8 cellular contexts compared by ENCODE assay signal in genomic region chr9:4792054-4792571, GRCh38. TPM values are rescaled to one million over a fixed set of nuclear protein-coding genes. Genes with fewer than 3 reads are reported as not detected.
A peak's percentile ranks its signal among the peaks of the same experiment; 100 is the strongest.
DNase-seq lines count a peak whose midpoint lies in the region; ATAC-seq and TF ChIP-seq lines count a peak whose summit lies in the region.

No MANE protein-coding gene starts in this region.

- no peaks in the 10 kb centered on the region for H3K36me3 ChIP-seq in KOPT-K1 (ENCODE audit: insufficient read depth, low read length)
- H3K36me3 ChIP-seq in aorta (ENCODE audit: control insufficient read depth in 1 of 2, insufficient read depth in 2 of 2, low read length in 1 of 2), result no peaks in the 10 kb centered on the region

- intact Hi-C loops in Calu3 (cut with micrococcal nuclease; ENCODE audit: unreplicated experiment) (no loop called here), MCF 10A (cut with micrococcal nuclease) (loop anchor here (1.0 to 5.0 kb wide), 2 partner anchors 40 to 193 kb away; partner anchors contain the start of gene JAK2), aorta (cut with DNase I) (loop anchor here in 1 of 2 donors (2.0 kb wide), 1 partner anchor 195 kb away; no protein-coding TSS in a partner anchor)

- WGBS in aorta, 2 donors, result 1 to 2% methylated on average over 23 of the region's 23 CpGs

- H3K4me1 Mint-ChIP-seq in Calu3 (ENCODE audit: low read depth, unreplicated experiment) (peaks cover 18% of the 10 kb centered on the region), MCF 10A (ENCODE audit: insufficient read depth, unreplicated experiment) (peaks cover 18% of the 10 kb centered on the region), memory B cell (peaks cover 24% of the 10 kb centered on the region)

- H3K9me3 ChIP-seq in KOPT-K1 (ENCODE audit: insufficient read depth, low read length, poor library complexity, severe bottlenecking) (no peaks in the 10 kb centered on the region), aorta (ENCODE audit: control insufficient read depth, low read length) (no peaks in the 10 kb centered on the region)

- peak overlapping the region; percentile 83 for H3K4me3 Mint-ChIP-seq in Calu3 (ENCODE audit: low read depth, unreplicated experiment)
- peak overlapping the region; percentile 100 for H3K4me3 Mint-ChIP-seq in MCF 10A (ENCODE audit: unreplicated experiment)
- peak overlapping the region; percentile 96 for H3K4me3 Mint-ChIP-seq in memory B cell

- H3K27me3 Mint-ChIP-seq in Calu3 (ENCODE audit: unreplicated experiment), result no peaks in the 10 kb centered on the region
- H3K27me3 Mint-ChIP-seq in MCF 10A (ENCODE audit: insufficient read depth, unreplicated experiment), result no peaks in the 10 kb centered on the region
- peaks cover 1% of the 10 kb centered on the region for H3K27me3 Mint-ChIP-seq in memory B cell

- ATAC-seq in GM21576 (IDR thresholded peaks at IDR 0.05; ENCODE audit: unreplicated experiment) (peak; percentile 37), memory B cell (ENCODE audit: low read depth) (peak; percentile 24), aorta (ENCODE audit: low FRiP score) (peak; percentile 58)

- no peaks in the 10 kb centered on the region for H3K27me3 ChIP-seq in aorta (ENCODE audit: control insufficient read depth in 1 of 2, insufficient read depth in 2 of 2, low read length in 1 of 2)

- peaks cover 2 to 4% of the 10 kb centered on the region in 2 donors for H3K4me1 ChIP-seq in aorta (ENCODE audit: control insufficient read depth in 1 of 2, insufficient read depth in 2 of 2, low read length in 2 of 2)

- CTCF ChIA-PET in Calu3 (lab: Charles Lee), result no interaction called here
- CTCF ChIA-PET in MCF 10A (lab: Yijun Ruan, JAX), result interaction anchor here (1.2 to 11.2 kb wide), 3 partner anchors 33 to 52 kb away, joined by 3 to 175 read pairs (median 4); no protein-coding TSS in a partner anchor

- no peak for TF ChIP-seq CTCF in Calu3 (IDR thresholded peaks at IDR 0.05; ENCODE audit: unreplicated experiment)
- TF ChIP-seq CTCF in MCF 10A (IDR thresholded peaks at IDR 0.05; ENCODE audit: unreplicated experiment), result no peak

- POLR2A ChIA-PET in MCF 10A (lab: Yijun Ruan, JAX), result interaction anchor here (1.0 to 3.1 kb wide), 15 partner anchors 8 to 1949 kb away, joined by 3 to 43 read pairs (median 5); partner anchors contain the start of genes AK3, CDC37L1 and JAK2

- peak overlapping the region; percentile 49 to 57 for H3K4me3 ChIP-seq in aorta (ENCODE audit: low read length in 2 of 2)

- H3K36me3 Mint-ChIP-seq in Calu3 (ENCODE audit: insufficient read depth, unreplicated experiment) (peaks cover 26% of the 10 kb centered on the region), MCF 10A (ENCODE audit: insufficient read depth, unreplicated experiment) (no peaks in the 10 kb centered on the region), memory B cell (no peaks in the 10 kb centered on the region)

- no peaks in the 10 kb centered on the region for H3K9me3 Mint-ChIP-seq in Calu3 (ENCODE audit: low read depth, unreplicated experiment)
- H3K9me3 Mint-ChIP-seq in MCF 10A (ENCODE audit: unreplicated experiment), result no peaks in the 10 kb centered on the region
- H3K9me3 Mint-ChIP-seq in memory B cell, result no peaks in the 10 kb centered on the region

- DNase-seq in Calu3, result no peak
- no peak for DNase-seq in MCF 10A (ENCODE audit: unreplicated experiment)
- no peak for DNase-seq in memory B cell (ENCODE audit: low spot score in 2 of 2)
- DNase-seq in aorta, result no peak
- no peak for DNase-seq in NCI-H2029 treated with DMSO at 0.1 percent for 48 hours (lab: John Stamatoyannopoulos, UW)
- no peak for DNase-seq in 8988T

- H3K27ac ChIP-seq in KOPT-K1 (ENCODE audit: low read depth, low read length, poor library complexity, severe bottlenecking) (peak overlapping the region; percentile 42), aorta (ENCODE audit: low read depth in 1 of 2, low read length in 2 of 2) (no peak overlapping the region)

- BruUV-seq in Calu3 (replicated peaks; lab: Mats Ljungman, UMichigan) (no TSS peak), MCF 10A (replicated peaks; lab: Mats Ljungman, UMichigan) (no TSS peak)

- H3K27ac Mint-ChIP-seq in Calu3 (ENCODE audit: unreplicated experiment), result peak overlapping the region; percentile 43
- no peak overlapping the region for H3K27ac Mint-ChIP-seq in MCF 10A (ENCODE audit: low read depth, unreplicated experiment)
- H3K27ac Mint-ChIP-seq in memory B cell, result peak overlapping the region; percentile 88

RNA-seq across cellular contexts. Expression of gene RCL1, which starts 0.6 kb away (rescaled TPM):
- total RNA-seq in Calu3 (2022) (20.7 and 21.3 TPM in 2 replicates), MCF 10A (2022) (20.2 and 27.8 TPM in 2 replicates), aorta (10 to 100 TPM; 32.3 to 41.9 TPM)
- 10 to 100 TPM; 10.8 to 21.3 TPM for polyA plus RNA-seq in aorta

RNA-seq across cellular contexts. Expression of gene AK3, which starts 51.1 kb away (rescaled TPM):
- 21.5 and 24.0 TPM in 2 replicates for total RNA-seq in Calu3 (2022)
- 61.0 and 64.1 TPM in 2 replicates for total RNA-seq in MCF 10A (2022)
- total RNA-seq in aorta, result 10 to 100 TPM; 39.4 to 51.4 TPM
- polyA plus RNA-seq in aorta, result 10 to 100 TPM; 52.1 to 56.1 TPM
